ENCODE assay signal across 11 cellular contexts in the genomic region with DNA sequence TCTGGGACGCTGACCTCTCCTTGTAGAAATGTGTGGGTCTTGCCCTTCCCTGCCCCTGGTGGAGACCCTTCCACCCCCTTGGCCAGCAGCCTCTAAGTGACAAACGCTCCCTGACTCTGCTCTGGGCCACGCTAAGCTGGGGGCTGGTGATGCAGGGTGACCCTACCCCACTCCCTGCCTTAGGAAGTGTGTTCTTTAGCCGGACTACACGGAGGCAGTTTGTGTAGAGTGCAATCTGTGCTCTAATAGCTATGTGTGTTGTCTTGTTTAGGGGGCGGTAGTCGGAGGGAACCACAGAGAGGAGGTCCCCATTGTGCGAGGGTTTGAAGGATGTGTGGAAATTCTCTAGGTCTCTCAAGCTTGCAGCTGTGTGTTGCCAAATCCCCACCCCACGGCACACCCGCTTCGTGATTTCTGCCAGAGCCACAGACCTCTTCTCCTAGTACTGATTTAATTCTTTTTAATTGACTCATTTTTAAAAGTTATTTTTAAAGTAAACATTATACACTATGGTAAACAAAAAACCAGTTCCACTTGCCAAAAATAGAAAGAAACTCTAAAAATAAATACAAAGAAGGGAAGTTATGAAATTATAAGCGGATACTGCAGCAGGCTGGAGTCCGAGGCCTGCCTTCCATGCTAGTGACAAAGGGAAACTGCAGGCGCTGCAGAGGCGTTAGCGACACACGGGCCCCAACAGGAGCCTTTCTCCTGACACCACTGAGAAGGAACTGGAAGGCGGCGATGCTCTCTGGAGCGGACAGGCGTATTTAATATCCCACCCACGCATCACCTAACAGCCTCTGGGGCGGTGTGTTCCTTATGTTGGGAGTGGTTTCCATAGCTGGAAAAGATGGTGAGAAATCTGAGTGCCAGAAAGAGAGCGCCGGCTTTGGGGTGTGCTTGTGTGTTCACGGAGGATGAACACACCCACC.
DNase-seq lines count a peak whose midpoint lies in the region; ATAC-seq, FAIRE-seq and TF ChIP-seq lines count a peak whose summit lies in the region.
"Had no signal": no experiment of that assay in that cellular context is flagged by ENCODE, and none has a peak within 500 bp of the region (broad histone marks: within the 10 kb centered on the region; RNA-seq: fewer than 3 reads in every experiment).

No MANE protein-coding gene starts in this region.

- no peak overlapping the region for H3K27ac Mint-ChIP-seq in stimulated activated memory B cell treated with anti-CD40 and anti-IgM and Interleukin-4, amounts not matched to agents 10 μg/mL and 1 μg/mL and 100 μg/mL, for 72 hours
- H3K27ac Mint-ChIP-seq: activated naive CD4-positive, alpha-beta T cell treated with anti-CD3 and anti-CD28 coated beads, Interleukin-2, amount 50 U/mL, for 24 hours; T-helper 2 cell treated with Interferon-gamma antibody and Interleukin-4, amounts not matched to agents 5 μg/mL and 100 μg/mL, for 36 hours had no signal

- DNase-seq in BJ (ENCODE audit: low read depth): peak; percentile 34
- DNase-seq in SIG-M5 (lab: John Stamatoyannopoulos, UW): peak; percentile 80
- DNase-seq in fibroblast of pulmonary artery (ENCODE audit: low read depth): peak; percentile 14
- DNase-seq in pancreas: peak in 1 of 6 donors; percentile 40
- DNase-seq in HuH-7.5 (ENCODE audit: low spot score): no peak
- DNase-seq in GOT3 (lab: John Stamatoyannopoulos, UW): no peak
- DNase-seq in SHP77 treated with DMSO at 0.1 percent for 48 hours (lab: John Stamatoyannopoulos, UW): no peak
- DNase-seq: NCI-H1417 treated with DMSO at 0.1 percent for 48 hours had no signal

- no peaks in the 10 kb centered on the region for H3K9me3 ChIP-seq in pancreas

- POLR2A ChIA-PET in BJ (lab: Charles Lee): no interaction called here

- intact Hi-C loops in pancreas (cut with DNase I): no loop called here

- H3K4me1 ChIP-seq in pancreas: no peaks in the 10 kb centered on the region

- H3K27ac ChIP-seq in pancreas: no peak overlapping the region

- H3K4me3 ChIP-seq in BJ (ENCODE audit: low read depth, low read length): no peak overlapping the region
- H3K4me3 ChIP-seq in fibroblast of pulmonary artery (replicated peaks; ENCODE audit: low read depth, low read length): no peak overlapping the region
- H3K4me3 ChIP-seq in pancreas: no peak overlapping the region

- no peak overlapping the region for H3K4me3 Mint-ChIP-seq in stimulated activated memory B cell treated with anti-CD40 and anti-IgM and Interleukin-4, amounts not matched to agents 10 μg/mL and 1 μg/mL and 100 μg/mL, for 72 hours
- H3K4me3 Mint-ChIP-seq: activated naive CD4-positive, alpha-beta T cell treated with anti-CD3 and anti-CD28 coated beads, Interleukin-2, amount 50 U/mL, for 24 hours; T-helper 2 cell treated with Interferon-gamma antibody and Interleukin-4, amounts not matched to agents 5 μg/mL and 100 μg/mL, for 36 hours had no signal

- TF ChIP-seq CTCF in BJ (IDR thresholded peaks at IDR 0.05; ENCODE audit: insufficient read depth, low read depth, low read length) (no peak), fibroblast of pulmonary artery (IDR thresholded peaks at IDR 0.05; ENCODE audit: low read length, missing control alignments) (no peak), pancreas (IDR thresholded peaks at IDR 0.05) (no peak)

- CTCF ChIA-PET in BJ (lab: Yijun Ruan, JAX): no interaction called here

- peaks cover 38% of the 10 kb centered on the region for H3K27me3 Mint-ChIP-seq in stimulated activated memory B cell treated with anti-CD40 and anti-IgM and Interleukin-4, amounts not matched to agents 10 μg/mL and 1 μg/mL and 100 μg/mL, for 72 hours

- FAIRE-seq in pancreas (lab: Jason Lieb, UNC): no peak

- no peaks in the 10 kb centered on the region for H3K4me1 Mint-ChIP-seq in stimulated activated memory B cell treated with anti-CD40 and anti-IgM and Interleukin-4, amounts not matched to agents 10 μg/mL and 1 μg/mL and 100 μg/mL, for 72 hours
- H3K4me1 Mint-ChIP-seq: activated naive CD4-positive, alpha-beta T cell treated with anti-CD3 and anti-CD28 coated beads, Interleukin-2, amount 50 U/mL, for 24 hours had no signal

- WGBS in pancreas, 2 donors: 54 to 59% methylated on average over 26 of the region's 26 CpGs

- no peaks in the 10 kb centered on the region for H3K36me3 Mint-ChIP-seq in stimulated activated memory B cell treated with anti-CD40 and anti-IgM and Interleukin-4, amounts not matched to agents 10 μg/mL and 1 μg/mL and 100 μg/mL, for 72 hours
- H3K36me3 Mint-ChIP-seq: activated naive CD4-positive, alpha-beta T cell treated with anti-CD3 and anti-CD28 coated beads, Interleukin-2, amount 50 U/mL, for 24 hours had no signal

- ATAC-seq in pancreas: peak in 3 of 4 donors; percentile 39 to 84 (median 81)
- ATAC-seq in stimulated activated memory B cell treated with anti-CD40 and anti-IgM and Interleukin-4, amounts not matched to agents 10 μg/mL and 1 μg/mL and 100 μg/mL, for 72 hours: no peak

- no peaks in the 10 kb centered on the region for H3K36me3 ChIP-seq in BJ (ENCODE audit: control insufficient read depth, insufficient read depth, low read length)
- H3K36me3 ChIP-seq in pancreas: no peaks in the 10 kb centered on the region

- H3K9me3 Mint-ChIP-seq in stimulated activated memory B cell treated with anti-CD40 and anti-IgM and Interleukin-4, amounts not matched to agents 10 μg/mL and 1 μg/mL and 100 μg/mL, for 72 hours: no peaks in the 10 kb centered on the region
- H3K9me3 Mint-ChIP-seq: activated naive CD4-positive, alpha-beta T cell treated with anti-CD3 and anti-CD28 coated beads, Interleukin-2, amount 50 U/mL, for 24 hours; T-helper 2 cell treated with Interferon-gamma antibody and Interleukin-4, amounts not matched to agents 5 μg/mL and 100 μg/mL, for 36 hours had no signal

- H3K27me3 ChIP-seq in BJ (ENCODE audit: control insufficient read depth, insufficient read depth, low read length): no peaks in the 10 kb centered on the region
- H3K27me3 ChIP-seq in pancreas: no peaks in the 10 kb centered on the region

Comparison
In these comparisons a context has a peak if more than half of its experiments do, and no peak if none do; other contexts are left out.
1. DNase-seq: peak in BJ (single experiment), SIG-M5 (single experiment) and fibroblast of pulmonary artery (single experiment); none in HuH-7.5 (single experiment), GOT3 (single experiment) and SHP77 treated with DMSO at 0.1 percent for 48 hours (single experiment).